In genomic region chr2:164706522-164706921, GRCh38 we compare ENCODE assay signal across 19 cellular contexts.
DNase-seq lines count a peak whose midpoint lies in the region; ATAC-seq and TF ChIP-seq lines count a peak whose summit lies in the region.
"Had no signal": no experiment of that assay in that cellular context is flagged by ENCODE, and none has a peak within 500 bp of the region (broad histone marks: within the 10 kb centered on the region; RNA-seq: fewer than 3 reads in every experiment).

No MANE protein-coding gene starts in this region.

- POLR2A ChIA-PET in BJ (lab: Charles Lee) (no interaction called here), IMR-90 (lab: Charles Lee; ENCODE audit: unreplicated experiment) (no interaction called here)
- POLR2A ChIA-PET in activated CD8-positive, alpha-beta T cell treated with anti-CD3 and anti-CD28 coated beads for 36 hours (lab: Charles Lee): no interaction called here
- POLR2A ChIA-PET in naive thymus-derived CD4-positive, alpha-beta T cell (lab: Charles Lee): no interaction called here

- no peaks in the 10 kb centered on the region for H3K4me1 Mint-ChIP-seq in activated CD8-positive, alpha-beta T cell treated with anti-CD3 and anti-CD28 coated beads for 36 hours (ENCODE audit: low read depth)
- no peaks in the 10 kb centered on the region for H3K4me1 Mint-ChIP-seq in naive thymus-derived CD4-positive, alpha-beta T cell
- H3K4me1 Mint-ChIP-seq: CD14-positive monocyte; endodermal cell; stimulated activated memory B cell treated with anti-CD40 and anti-IgM and Interleukin-4, amounts not matched to agents 10 μg/mL and 1 μg/mL and 100 μg/mL, for 72 hours had no signal

- H2BK120ac ChIP-seq in IMR-90 (ENCODE audit: low read depth, low read length): no peak overlapping the region

- H2BK20ac ChIP-seq in IMR-90 (ENCODE audit: low read depth, low read length): no peak overlapping the region

- no TSS peak for BruUV-seq in IMR-90 (replicated peaks; lab: Mats Ljungman, UMichigan)

- peak; percentile 76 for DNase-seq in BJ (ENCODE audit: low read depth)
- peak; percentile 76 for DNase-seq in IMR-90
- DNase-seq in dermis blood vessel endothelial cell: peak; percentile 43
- no peak for DNase-seq in KBM-7
- DNase-seq in activated CD8-positive, alpha-beta T cell treated with anti-CD3 and anti-CD28 coated beads for 36 hours: no peak
- DNase-seq in naive thymus-derived CD4-positive, alpha-beta T cell: no peak
- DNase-seq in stimulated activated CD4-positive, alpha-beta T cell treated with anti-CD3 and anti-CD28 coated beads, Interleukin-4, amount 100 ng/mL, for 24 hours: no peak
- DNase-seq: activated CD4-positive, alpha-beta T cell treated with anti-CD3 and anti-CD28 coated beads, Interleukin-2, amount 50 U/mL, for 48 hours; endodermal cell; NCI-H146; NCI-H526; stimulated activated CD4-positive, alpha-beta T cell treated with anti-CD3 and anti-CD28 coated beads, Interleukin-4, amount 100 ng/mL, for 1 hour; T1000; uterus had no signal

- H2AK5ac ChIP-seq in IMR-90 (ENCODE audit: low read depth, low read length): no peak overlapping the region

- H3K36me3 ChIP-seq in BJ (ENCODE audit: control insufficient read depth, insufficient read depth, low read length) (peaks cover 5% of the 10 kb centered on the region), IMR-90 (ENCODE audit: control insufficient read depth, insufficient read depth, low read length) (no peaks in the 10 kb centered on the region), mesodermal cell (ENCODE audit: control insufficient read depth, insufficient read depth, low read length) (peaks cover 8% of the 10 kb centered on the region)
- no peaks in the 10 kb centered on the region for H3K36me3 ChIP-seq in naive thymus-derived CD4-positive, alpha-beta T cell (ENCODE audit: control insufficient read depth in 2 of 3, insufficient read depth in 3 of 3, low read length in 3 of 3)
- H3K36me3 ChIP-seq: prostate gland, uterus had no signal

- no peaks in the 10 kb centered on the region for H3K79me1 ChIP-seq in IMR-90 (ENCODE audit: low read depth in 1 of 2, low read length in 2 of 2)

- H3K4ac ChIP-seq in IMR-90 (ENCODE audit: low read depth, low read length): no peak overlapping the region

- intact Hi-C loops in IMR-90 (cut with micrococcal nuclease): no loop called here
- intact Hi-C loops in activated CD8-positive, alpha-beta T cell treated with anti-CD3 and anti-CD28 coated beads for 36 hours (cut with micrococcal nuclease): no loop called here
- intact Hi-C loops in naive thymus-derived CD4-positive, alpha-beta T cell (cut with micrococcal nuclease): no loop called here

- H2AK9ac ChIP-seq in IMR-90 (replicated peaks; ENCODE audit: low read depth, low read length, poor library complexity): no peak overlapping the region

- no peak overlapping the region for H3K27ac ChIP-seq in IMR-90 (ENCODE audit: insufficient read depth, low read length)
- peak overlapping the region; percentile 86 for H3K27ac ChIP-seq in mesodermal cell (ENCODE audit: low read depth, low read length, severe bottlenecking)
- no peak overlapping the region for H3K27ac ChIP-seq in naive thymus-derived CD4-positive, alpha-beta T cell (ENCODE audit: low read depth, low read length)
- H3K27ac ChIP-seq: body of pancreas, prostate gland, uterus had no signal

- H3K4me1 ChIP-seq in IMR-90 (ENCODE audit: control insufficient read depth, insufficient read depth, low read length): no peaks in the 10 kb centered on the region
- H3K4me1 ChIP-seq in mesodermal cell (ENCODE audit: control insufficient read depth, insufficient read depth, low read length, poor library complexity, severe bottlenecking): peaks cover 9% of the 10 kb centered on the region
- H3K4me1 ChIP-seq in naive thymus-derived CD4-positive, alpha-beta T cell (ENCODE audit: control insufficient read depth in 2 of 2, insufficient read depth in 2 of 2, low read length in 2 of 2): no peaks in the 10 kb centered on the region
- H3K4me1 ChIP-seq: prostate gland, uterus had no signal

- no peaks in the 10 kb centered on the region for H3K27me3 Mint-ChIP-seq in activated CD8-positive, alpha-beta T cell treated with anti-CD3 and anti-CD28 coated beads for 36 hours
- no peaks in the 10 kb centered on the region for H3K27me3 Mint-ChIP-seq in naive thymus-derived CD4-positive, alpha-beta T cell
- H3K27me3 Mint-ChIP-seq: stimulated activated memory B cell treated with anti-CD40 and anti-IgM and Interleukin-4, amounts not matched to agents 10 μg/mL and 1 μg/mL and 100 μg/mL, for 72 hours had no signal

- no peak overlapping the region for H4K91ac ChIP-seq in IMR-90 (ENCODE audit: insufficient read depth, low read depth, low read length)

- no peaks in the 10 kb centered on the region for H3K9me3 Mint-ChIP-seq in activated CD8-positive, alpha-beta T cell treated with anti-CD3 and anti-CD28 coated beads for 36 hours
- peaks cover 0 to 12% (median 0%) of the 10 kb centered on the region in 11 donors for H3K9me3 Mint-ChIP-seq in naive thymus-derived CD4-positive, alpha-beta T cell
- H3K9me3 Mint-ChIP-seq: CD14-positive monocyte; endodermal cell; stimulated activated memory B cell treated with anti-CD40 and anti-IgM and Interleukin-4, amounts not matched to agents 10 μg/mL and 1 μg/mL and 100 μg/mL, for 72 hours had no signal

- TF ChIP-seq RAD21 in IMR-90 (IDR thresholded peaks at IDR 0.05; ENCODE audit: low read length): no peak

- no peak overlapping the region for H3K4me2 ChIP-seq in IMR-90 (ENCODE audit: low read depth, low read length)

- H2BK15ac ChIP-seq in IMR-90 (ENCODE audit: low read depth, low read length): no peak overlapping the region

- H3K9me3 ChIP-seq in IMR-90 (ENCODE audit: control insufficient read depth, insufficient read depth, low read length) (no peaks in the 10 kb centered on the region), mesodermal cell (ENCODE audit: control insufficient read depth, low read length) (no peaks in the 10 kb centered on the region)
- no peaks in the 10 kb centered on the region for H3K9me3 ChIP-seq in naive thymus-derived CD4-positive, alpha-beta T cell (ENCODE audit: control insufficient read depth in 2 of 3, low read length in 3 of 3)
- H3K9me3 ChIP-seq: body of pancreas, prostate gland, uterus had no signal

- H3K18ac ChIP-seq in IMR-90 (ENCODE audit: low read depth, low read length): no peak overlapping the region

- TF ChIP-seq CTCF in BJ (IDR thresholded peaks at IDR 0.05; ENCODE audit: insufficient read depth, low read depth, low read length) (no peak), IMR-90 (conservative IDR thresholded peaks at IDR 0.05; ENCODE audit: low read depth, low read length) (no peak)
- TF ChIP-seq CTCF in activated CD8-positive, alpha-beta T cell treated with anti-CD3 and anti-CD28 coated beads for 36 hours (IDR thresholded peaks at IDR 0.05): no peak

- dilution Hi-C loops in IMR-90 (cut with HindIII; ENCODE audit: low sequenced_read_pairs, unreplicated experiment): no loop called here

- no peak overlapping the region for H4K5ac ChIP-seq in IMR-90 (ENCODE audit: low read depth, low read length)

- CTCF ChIA-PET in BJ (lab: Yijun Ruan, JAX) (interaction anchor here (0.7 to 3.3 kb wide), 3 partner anchors 8 to 10 kb away, joined by 3 to 11 read pairs (median 5); no protein-coding TSS in a partner anchor), IMR-90 (lab: Yijun Ruan, JAX) (interaction anchor here (0.6 kb wide), 1 partner anchor 10 kb away, joined by 3 read pairs; no protein-coding TSS in a partner anchor)
- CTCF ChIA-PET in activated CD8-positive, alpha-beta T cell treated with anti-CD3 and anti-CD28 coated beads for 36 hours (lab: Charles Lee): interaction anchor here (0.8 to 1.4 kb wide), 2 partner anchors 10 to 146 kb away, joined by 3 read pairs; no protein-coding TSS in a partner anchor
- CTCF ChIA-PET in naive thymus-derived CD4-positive, alpha-beta T cell (lab: Charles Lee): no interaction called here

- no peak overlapping the region for H3K23ac ChIP-seq in IMR-90 (ENCODE audit: low read depth, low read length)

- H3K14ac ChIP-seq in IMR-90 (replicated peaks; ENCODE audit: low read depth, low read length): no peak overlapping the region

- H3K56ac ChIP-seq in IMR-90 (ENCODE audit: extremely low read depth, insufficient read depth, low read length): no peak overlapping the region

- ATAC-seq in IMR-90 (ENCODE audit: low read depth): peak; percentile 53; the same call in 1 of the 2 replicates
- ATAC-seq in activated CD8-positive, alpha-beta T cell treated with anti-CD3 and anti-CD28 coated beads for 36 hours: no peak
- ATAC-seq in naive thymus-derived CD4-positive, alpha-beta T cell: no peak
- ATAC-seq: body of pancreas; stimulated activated memory B cell treated with anti-CD40 and anti-IgM and Interleukin-4, amounts not matched to agents 10 μg/mL and 1 μg/mL and 100 μg/mL, for 72 hours had no signal

- H3K27me3 ChIP-seq in BJ (ENCODE audit: control insufficient read depth, insufficient read depth, low read length) (no peaks in the 10 kb centered on the region), IMR-90 (ENCODE audit: control insufficient read depth, insufficient read depth, low read length) (no peaks in the 10 kb centered on the region)
- no peaks in the 10 kb centered on the region for H3K27me3 ChIP-seq in naive thymus-derived CD4-positive, alpha-beta T cell (ENCODE audit: control insufficient read depth in 2 of 2, insufficient read depth in 2 of 2, low read length in 2 of 2)
- H3K27me3 ChIP-seq: body of pancreas, uterus had no signal

- in situ Hi-C loops in IMR-90 (cut with MboI; ENCODE audit: low sequenced_read_pairs) (no loop called here), KBM-7 (cut with MboI; ENCODE audit: low pct_unique_long_range_greater_than_20kb, low sequenced_read_pairs) (no loop called here)

- no peak overlapping the region for H2AFZ ChIP-seq in IMR-90 (replicated peaks; ENCODE audit: low read length, poor library complexity)

- no peak overlapping the region for H4K8ac ChIP-seq in IMR-90 (ENCODE audit: low read depth in 2 of 2, low read length in 2 of 2)

- no peak overlapping the region for H2BK5ac ChIP-seq in IMR-90 (ENCODE audit: low read depth, low read length, poor library complexity, severe bottlenecking)

- H3K9me1 ChIP-seq in IMR-90 (ENCODE audit: insufficient read depth, low read length): no peaks in the 10 kb centered on the region

- H3K36me3 Mint-ChIP-seq in activated CD8-positive, alpha-beta T cell treated with anti-CD3 and anti-CD28 coated beads for 36 hours (ENCODE audit: low read depth): no peaks in the 10 kb centered on the region
- no peaks in the 10 kb centered on the region for H3K36me3 Mint-ChIP-seq in naive thymus-derived CD4-positive, alpha-beta T cell
- H3K36me3 Mint-ChIP-seq: CD14-positive monocyte had no signal

- H3K9ac ChIP-seq in IMR-90 (ENCODE audit: low read depth, low read length): no peak overlapping the region

- no peak overlapping the region for H3K4me3 ChIP-seq in BJ (ENCODE audit: low read depth, low read length)
- H3K4me3 ChIP-seq in IMR-90 (ENCODE audit: insufficient read depth, low read depth, low read length): no peak overlapping the region
- H3K4me3 ChIP-seq in mesodermal cell (ENCODE audit: extremely low read depth, insufficient read depth, low read length, poor library complexity, severe bottlenecking): no peak overlapping the region
- H3K4me3 ChIP-seq in naive thymus-derived CD4-positive, alpha-beta T cell (ENCODE audit: low read length): no peak overlapping the region
- H3K4me3 ChIP-seq: body of pancreas, prostate gland, uterus had no signal

- no peak for TF ChIP-seq POLR2A in IMR-90 (IDR thresholded peaks at IDR 0.05; ENCODE audit: low read depth, low read length)

- no peak overlapping the region for H3K27ac Mint-ChIP-seq in activated CD8-positive, alpha-beta T cell treated with anti-CD3 and anti-CD28 coated beads for 36 hours
- H3K27ac Mint-ChIP-seq in naive thymus-derived CD4-positive, alpha-beta T cell: no peak overlapping the region
- H3K27ac Mint-ChIP-seq: CD14-positive monocyte; endodermal cell; stimulated activated memory B cell treated with anti-CD40 and anti-IgM and Interleukin-4, amounts not matched to agents 10 μg/mL and 1 μg/mL and 100 μg/mL, for 72 hours had no signal

- no peaks in the 10 kb centered on the region for H4K20me1 ChIP-seq in IMR-90 (ENCODE audit: insufficient read depth, low read length)

- H3K4me3 Mint-ChIP-seq in activated CD8-positive, alpha-beta T cell treated with anti-CD3 and anti-CD28 coated beads for 36 hours: no peak overlapping the region
- no peak overlapping the region for H3K4me3 Mint-ChIP-seq in naive thymus-derived CD4-positive, alpha-beta T cell
- H3K4me3 Mint-ChIP-seq: CD14-positive monocyte; endodermal cell; stimulated activated memory B cell treated with anti-CD40 and anti-IgM and Interleukin-4, amounts not matched to agents 10 μg/mL and 1 μg/mL and 100 μg/mL, for 72 hours had no signal

Comparison
In these comparisons a context has a peak if more than half of its experiments do, and no peak if none do; other contexts are left out.
1. DNase-seq: peak in BJ (single experiment), IMR-90 (single experiment) and dermis blood vessel endothelial cell (single experiment); none in KBM-7 (single experiment), activated CD8-positive, alpha-beta T cell treated with anti-CD3 and anti-CD28 coated beads for 36 hours (single experiment), naive thymus-derived CD4-positive, alpha-beta T cell (0 of 9) and stimulated activated CD4-positive, alpha-beta T cell treated with anti-CD3 and anti-CD28 coated beads, Interleukin-4, amount 100 ng/mL, for 24 hours (single experiment).